Comparison of ENCODE assay signal across 20 cellular contexts in the genomic region with DNA sequence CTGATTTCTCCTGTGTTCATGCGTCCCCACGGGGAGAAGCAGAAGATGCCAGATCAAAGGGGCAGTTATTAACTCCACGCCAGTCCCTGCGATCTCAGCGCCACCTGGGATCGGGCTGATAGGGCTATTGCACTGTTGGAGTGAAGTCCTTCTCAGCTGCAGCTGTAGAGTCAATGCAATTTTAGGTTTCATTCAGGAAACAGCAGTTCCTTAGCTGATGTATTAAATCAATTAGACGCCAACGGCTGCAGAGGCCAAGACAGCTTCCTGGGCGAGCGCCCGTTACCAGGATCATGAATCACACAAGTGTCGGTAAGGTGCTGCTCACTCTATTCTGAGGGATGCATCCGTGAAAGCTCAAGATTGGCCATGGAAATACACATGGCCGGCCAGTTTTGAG. TPM values are rescaled to one million over a fixed set of nuclear protein-coding genes. Genes with fewer than 3 reads are reported as not detected.
A peak's percentile ranks its signal among the peaks of the same experiment; 100 is the strongest.
DNase-seq lines count a peak whose midpoint lies in the region; ATAC-seq and TF ChIP-seq lines count a peak whose summit lies in the region.
"Had no signal": no experiment of that assay in that cellular context is flagged by ENCODE, and none has a peak within 500 bp of the region (broad histone marks: within the 10 kb centered on the region; RNA-seq: fewer than 3 reads in every experiment).

No MANE protein-coding gene starts in this region.

- H3K9me3 ChIP-seq in BE2C (no peaks in the 10 kb centered on the region; the same call in 1 of the 2 replicates), MG63 (no peaks in the 10 kb centered on the region; the same call in 1 of the 2 replicates), left ventricle myocardium inferior (replicated peaks) (no peaks in the 10 kb centered on the region)

- no peaks in the 10 kb centered on the region for H3K36me3 ChIP-seq in BE2C
- H3K36me3 ChIP-seq in MG63: no peaks in the 10 kb centered on the region
- H3K36me3 ChIP-seq in left ventricle myocardium inferior: no peaks in the 10 kb centered on the region

- intact Hi-C loops in left ventricle myocardium inferior (cut with micrococcal nuclease): no loop called here

- no peaks in the 10 kb centered on the region for H3K27me3 ChIP-seq in BE2C
- no peaks in the 10 kb centered on the region for H3K27me3 ChIP-seq in MG63
- H3K27me3 ChIP-seq in left ventricle myocardium inferior (ENCODE audit: low read depth): peaks cover 97% of the 10 kb centered on the region

- H3K4me1 ChIP-seq in BE2C: peaks cover 24% of the 10 kb centered on the region
- no peaks in the 10 kb centered on the region for H3K4me1 ChIP-seq in left ventricle myocardium inferior

- DNase-seq in BE2C (no peak), MG63 (peak; percentile 57), islet precursor cell (peak; percentile 52), NCI-H1048 (lab: John Stamatoyannopoulos, UW) (no peak), left ventricle myocardium inferior (no peak)
- DNase-seq: activated CD4-positive, alpha-beta T cell treated with anti-CD3 and anti-CD28 coated beads, Interleukin-2, amount 50 U/mL, for 4 hours; activated T-cell treated with anti-CD3 and anti-CD28 coated beads, Interleukin-2, amount 50 U/mL, for 48 hours; AML-193; DND-41; hippocampal formation; NCI-H1694 treated with DMSO at 0.1 percent for 48 hours; NCI-H526 treated with DMSO at 0.1 percent for 48 hours; substantia nigra; T1000 had no signal

- H3K4me3 ChIP-seq in BE2C (ENCODE audit: low read depth, low read length) (peak overlapping the region; percentile 24), MG63 (no peak overlapping the region), left ventricle myocardium inferior (no peak overlapping the region)
- H3K4me3 ChIP-seq: coronary artery had no signal

- no peak overlapping the region for H3K27ac ChIP-seq in left ventricle myocardium inferior (replicated peaks)
- H3K27ac ChIP-seq: coronary artery had no signal

- no peak for TF ChIP-seq CTCF in BE2C (IDR thresholded peaks at IDR 0.05; ENCODE audit: low read depth, low read length)
- TF ChIP-seq CTCF in left ventricle myocardium inferior (IDR thresholded peaks at IDR 0.05; ENCODE audit: borderline replicate concordance): no peak

- ATAC-seq in SK-N-SH treated with all-trans-retinoic acid at 6 μM for 48 hours (peak; percentile 37), GM21360 (IDR thresholded peaks at IDR 0.05; ENCODE audit: unreplicated experiment) (no peak), GM21619 (IDR thresholded peaks at IDR 0.05; ENCODE audit: unreplicated experiment) (no peak)
- ATAC-seq: left lobe of liver, Right ventricle myocardium inferior had no signal

TF ChIP-seq in SK-N-SH treated with all-trans-retinoic acid at 6 μM for 48 hours, 23 proteins besides CTCF, POLR2A, EP300 and RAD21:
- TF ChIP-seq RARB (CRISPR knock-in tag; IDR thresholded peaks at IDR 0.05) (no peak), ESRRG (CRISPR knock-in tag; IDR thresholded peaks at IDR 0.05) (no peak), PPARA (CRISPR knock-in tag; IDR thresholded peaks at IDR 0.05; ENCODE audit: borderline replicate concordance) (no peak), ZC3H10 (CRISPR knock-in tag; IDR thresholded peaks at IDR 0.05) (no peak), TOX (CRISPR knock-in tag; IDR thresholded peaks at IDR 0.05; ENCODE audit: borderline replicate concordance) (no peak), TCF4 (CRISPR knock-in tag; IDR thresholded peaks at IDR 0.05; ENCODE audit: borderline replicate concordance) (no peak)

RNA-seq across cellular contexts. Expression of a gene that starts 19.1 kb away (rescaled TPM):
- 16.0 TPM for polyA plus RNA-seq in BE2C (2012; ENCODE audit: insufficient read depth, insufficient read length, low read depth)
- total RNA-seq in MG63 (2014; rRNA removed; shearing (Covaris generic); ENCODE audit: low replicate concordance): not detected in 2 replicates
- total RNA-seq in left ventricle myocardium inferior: not detected
- total RNA-seq: Right ventricle myocardium inferior had no signal

Comparison
In these comparisons a context has a peak if more than half of its experiments do, and no peak if none do; other contexts are left out.
1. DNase-seq: peak in MG63 (single experiment) and islet precursor cell (single experiment); none in BE2C (single experiment), NCI-H1048 (single experiment) and left ventricle myocardium inferior (single experiment).